ENCODE assay signal across 8 cellular contexts in genomic region chr2:60515751-60516226, GRCh38. TPM values are rescaled to one million over a fixed set of nuclear protein-coding genes. Genes with fewer than 3 reads are reported as not detected.
DNase-seq lines count a peak whose midpoint lies in the region; ATAC-seq and TF ChIP-seq lines count a peak whose summit lies in the region.

No MANE protein-coding gene starts in this region.

- H3K4me3 ChIP-seq in GM12875 (ENCODE audit: low read depth, low read length), result no peak overlapping the region

- in situ Hi-C loops in G401 (cut with HindIII; ENCODE audit: low sequenced_read_pairs), result no loop called here

- DNase-seq in brain pericyte (ENCODE audit: low read depth, low spot score) (peak; percentile 41), G401 (ENCODE audit: low spot score) (no peak), OCI-M2 (lab: John Stamatoyannopoulos, UW; ENCODE audit: unreplicated experiment) (no peak), putamen (ENCODE audit: low spot score) (no peak)
- peak; percentile 3 to 13 for DNase-seq in stimulated activated CD8-positive, alpha-beta memory T cell treated with anti-CD3 and anti-CD28 coated beads, Interleukin-7, amount 100 ng/mL, for 48 hours (ENCODE audit: extremely low read depth in 1 of 2, low read depth in 1 of 2)

- ATAC-seq in GM21515 (IDR thresholded peaks at IDR 0.05; ENCODE audit: unreplicated experiment) (peak; percentile 86), HG03575 (IDR thresholded peaks at IDR 0.05; ENCODE audit: extremely low read depth, insufficient number of reproducible peaks, low FRiP score, unreplicated experiment) (peak; percentile 84)

- peak; percentile 18; the same call in 1 of the 2 replicates for TF ChIP-seq CTCF in GM12875 (IDR thresholded peaks at IDR 0.05; ENCODE audit: borderline replicate concordance, insufficient read depth, low read depth, low read length)

RNA-seq across cellular contexts. Expression of gene BCL11A, which starts 37.7 kb away (rescaled TPM):
- total RNA-seq in G401 (2014; rRNA removed; shearing (Covaris generic)), result 0.54 TPM in 1 of 2 replicates, not detected in the other

Comparison
In these comparisons a context has a peak if more than half of its experiments do, and no peak if none do; other contexts are left out.
1. DNase-seq: peak in brain pericyte (single experiment) and stimulated activated CD8-positive, alpha-beta memory T cell treated with anti-CD3 and anti-CD28 coated beads, Interleukin-7, amount 100 ng/mL, for 48 hours (2 of 2); none in G401 (single experiment), OCI-M2 (single experiment) and putamen (single experiment).